Comparison of ENCODE assay signal across 1 cellular context in the genomic region with DNA sequence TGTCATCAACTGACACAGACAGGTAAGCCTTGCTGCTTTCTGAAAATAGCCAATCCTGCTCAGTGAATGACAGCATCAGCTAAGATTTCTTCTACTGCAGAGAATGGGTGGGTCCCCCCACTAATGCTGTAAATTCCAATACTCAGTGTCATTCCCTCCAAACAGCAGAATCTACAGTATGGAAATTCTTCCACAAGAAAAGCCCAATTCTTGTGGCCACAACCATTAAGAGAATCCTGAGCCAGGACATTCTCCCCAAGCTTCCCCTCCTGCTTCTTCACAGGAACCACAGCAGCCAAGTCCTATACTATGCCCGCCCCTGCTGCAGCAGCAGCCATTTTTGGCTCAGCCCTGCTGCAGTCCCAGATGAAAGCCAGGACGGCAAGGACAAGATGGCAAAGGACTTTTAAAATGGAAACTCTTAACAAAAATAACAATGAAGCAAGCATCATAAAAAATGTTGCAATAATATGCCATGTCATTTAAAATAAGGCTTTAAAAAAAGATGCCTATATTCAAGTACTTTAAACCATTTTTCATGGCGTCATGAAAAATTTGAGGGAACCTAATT.
A peak's percentile ranks its signal among the peaks of the same experiment; 100 is the strongest.
TF ChIP-seq lines count a peak whose summit lies in the region.

No MANE protein-coding gene starts in this region.

TF ChIP-seq in neural cell, 6 proteins besides CTCF, POLR2A, EP300 and RAD21 (continued from another document):
- TF ChIP-seq, protein P1, sequence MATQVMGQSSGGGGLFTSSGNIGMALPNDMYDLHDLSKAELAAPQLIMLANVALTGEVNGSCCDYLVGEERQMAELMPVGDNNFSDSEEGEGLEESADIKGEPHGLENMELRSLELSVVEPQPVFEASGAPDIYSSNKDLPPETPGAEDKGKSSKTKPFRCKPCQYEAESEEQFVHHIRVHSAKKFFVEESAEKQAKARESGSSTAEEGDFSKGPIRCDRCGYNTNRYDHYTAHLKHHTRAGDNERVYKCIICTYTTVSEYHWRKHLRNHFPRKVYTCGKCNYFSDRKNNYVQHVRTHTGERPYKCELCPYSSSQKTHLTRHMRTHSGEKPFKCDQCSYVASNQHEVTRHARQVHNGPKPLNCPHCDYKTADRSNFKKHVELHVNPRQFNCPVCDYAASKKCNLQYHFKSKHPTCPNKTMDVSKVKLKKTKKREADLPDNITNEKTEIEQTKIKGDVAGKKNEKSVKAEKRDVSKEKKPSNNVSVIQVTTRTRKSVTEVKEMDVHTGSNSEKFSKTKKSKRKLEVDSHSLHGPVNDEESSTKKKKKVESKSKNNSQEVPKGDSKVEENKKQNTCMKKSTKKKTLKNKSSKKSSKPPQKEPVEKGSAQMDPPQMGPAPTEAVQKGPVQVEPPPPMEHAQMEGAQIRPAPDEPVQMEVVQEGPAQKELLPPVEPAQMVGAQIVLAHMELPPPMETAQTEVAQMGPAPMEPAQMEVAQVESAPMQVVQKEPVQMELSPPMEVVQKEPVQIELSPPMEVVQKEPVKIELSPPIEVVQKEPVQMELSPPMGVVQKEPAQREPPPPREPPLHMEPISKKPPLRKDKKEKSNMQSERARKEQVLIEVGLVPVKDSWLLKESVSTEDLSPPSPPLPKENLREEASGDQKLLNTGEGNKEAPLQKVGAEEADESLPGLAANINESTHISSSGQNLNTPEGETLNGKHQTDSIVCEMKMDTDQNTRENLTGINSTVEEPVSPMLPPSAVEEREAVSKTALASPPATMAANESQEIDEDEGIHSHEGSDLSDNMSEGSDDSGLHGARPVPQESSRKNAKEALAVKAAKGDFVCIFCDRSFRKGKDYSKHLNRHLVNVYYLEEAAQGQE (IDR thresholded peaks at IDR 0.05; ENCODE audit: borderline replicate concordance): peak; percentile 35
